ENCODE assay signal across 25 cellular contexts in genomic region chr10:119292968-119293367, GRCh38.
A peak's percentile ranks its signal among the peaks of the same experiment; 100 is the strongest.
DNase-seq lines count a peak whose midpoint lies in the region; TF ChIP-seq lines count a peak whose summit lies in the region.
"Had no signal": no experiment of that assay in that cellular context is flagged by ENCODE, and none has a peak within 500 bp of the region (broad histone marks: within the 10 kb centered on the region; RNA-seq: fewer than 3 reads in every experiment).

No MANE protein-coding gene starts in this region.

- TF ChIP-seq CTCF in osteoblast (IDR thresholded peaks at IDR 0.05; ENCODE audit: extremely low read depth, low read depth, low read length), result no peak

- no peak overlapping the region for H3K4me3 Mint-ChIP-seq in activated naive CD4-positive, alpha-beta T cell treated with anti-CD3 and anti-CD28 coated beads for 36 hours
- H3K4me3 Mint-ChIP-seq in activated naive CD8-positive, alpha-beta T cell treated with anti-CD3 and anti-CD28 coated beads for 36 hours, result no peak overlapping the region
- H3K4me3 Mint-ChIP-seq: mesothelial cell of epicardium; neural progenitor cell; stimulated activated naive CD8-positive, alpha-beta T cell treated with anti-CD3 and anti-CD28 coated beads, Interleukin-15, Interleukin-2, amounts not matched to agents 100 ng/mL and 50 ng/mL, for 24 hours; WTC11 had no signal

- intact Hi-C loops in activated naive CD4-positive, alpha-beta T cell treated with anti-CD3 and anti-CD28 coated beads for 36 hours (cut with micrococcal nuclease), result no loop called here

- peak overlapping the region; percentile 5 for H3K27ac Mint-ChIP-seq in activated naive CD4-positive, alpha-beta T cell treated with anti-CD3 and anti-CD28 coated beads for 36 hours
- H3K27ac Mint-ChIP-seq in activated naive CD8-positive, alpha-beta T cell treated with anti-CD3 and anti-CD28 coated beads for 36 hours, result peak overlapping the region; percentile 13
- H3K27ac Mint-ChIP-seq: mesothelial cell of epicardium, neural progenitor cell, WTC11 had no signal

- peaks cover 56% of the 10 kb centered on the region for H3K4me1 Mint-ChIP-seq in activated naive CD4-positive, alpha-beta T cell treated with anti-CD3 and anti-CD28 coated beads for 36 hours (ENCODE audit: low read depth)
- peaks cover 40% of the 10 kb centered on the region for H3K4me1 Mint-ChIP-seq in activated naive CD8-positive, alpha-beta T cell treated with anti-CD3 and anti-CD28 coated beads for 36 hours

- H3K9me3 ChIP-seq in KOPT-K1 (ENCODE audit: insufficient read depth, low read length, poor library complexity, severe bottlenecking) (no peaks in the 10 kb centered on the region), osteoblast (ENCODE audit: low read depth, low read length) (no peaks in the 10 kb centered on the region)
- H3K9me3 ChIP-seq: body of pancreas, colonic mucosa had no signal

- no peak overlapping the region for H3K4me2 ChIP-seq in osteoblast (ENCODE audit: insufficient read depth, low read length)
- H3K4me2 ChIP-seq: neural progenitor cell had no signal

- peaks cover 11% of the 10 kb centered on the region for H3K9me3 Mint-ChIP-seq in activated naive CD4-positive, alpha-beta T cell treated with anti-CD3 and anti-CD28 coated beads for 36 hours
- H3K9me3 Mint-ChIP-seq in activated naive CD8-positive, alpha-beta T cell treated with anti-CD3 and anti-CD28 coated beads for 36 hours, result peaks cover 7% of the 10 kb centered on the region

- peaks cover 3% of the 10 kb centered on the region for H4K20me1 ChIP-seq in osteoblast (ENCODE audit: insufficient read depth, low read length)

- no peaks in the 10 kb centered on the region for H3K79me2 ChIP-seq in osteoblast (ENCODE audit: insufficient read depth, low read length)

- H2AFZ ChIP-seq in osteoblast (ENCODE audit: low read length), result no peak overlapping the region
- H2AFZ ChIP-seq: neural progenitor cell had no signal

- no peak overlapping the region for H3K4me3 ChIP-seq in osteoblast (ENCODE audit: insufficient read depth, low read length)
- H3K4me3 ChIP-seq: body of pancreas, colonic mucosa, GM12878, neural progenitor cell had no signal

- H3K4me1 ChIP-seq in osteoblast (ENCODE audit: insufficient read depth, low read length), result no peaks in the 10 kb centered on the region
- H3K4me1 ChIP-seq: colonic mucosa, neural progenitor cell had no signal

- H3K27me3 ChIP-seq in osteoblast (ENCODE audit: insufficient read depth, low read length), result peaks cover 3% of the 10 kb centered on the region
- H3K27me3 ChIP-seq: body of pancreas, colonic mucosa had no signal

- H3K27ac ChIP-seq in KOPT-K1 (ENCODE audit: low read depth, low read length, poor library complexity, severe bottlenecking), result peak overlapping the region; percentile 34
- no peak overlapping the region for H3K27ac ChIP-seq in osteoblast (ENCODE audit: low read depth, low read length)
- H3K27ac ChIP-seq: body of pancreas, C4-2B, colonic mucosa, neural progenitor cell had no signal

- no peak for DNase-seq in activated naive CD4-positive, alpha-beta T cell treated with anti-CD3 and anti-CD28 coated beads for 36 hours
- DNase-seq in activated naive CD4-positive, alpha-beta T cell treated with Interleukin-2 at 50 U/mL for 16 hours, result no peak
- no peak for DNase-seq in activated naive CD8-positive, alpha-beta T cell treated with anti-CD3 and anti-CD28 coated beads for 36 hours
- DNase-seq in osteoblast (ENCODE audit: insufficient read length, low spot score, missing footprints) (peak; percentile 48), NCI-H524 treated with DMSO at 0.1 percent for 48 hours (lab: John Stamatoyannopoulos, UW) (no peak)
- DNase-seq in stimulated activated CD4-positive, alpha-beta T cell treated with anti-CD3 and anti-CD28 coated beads, Interleukin-15, amount 100 ng/mL, for 24 hours, result no peak
- no peak for DNase-seq in NK-92 treated with Interleukin-12 subunit alpha and Interleukin-12 subunit beta, amount 100 ng/mL, for 24 hours (lab: John Stamatoyannopoulos, UW)
- DNase-seq: body of pancreas; colonic mucosa; DMS153; IMR-90; left cardiac atrium; NCI-H1694; NCI-H2227 treated with DMSO at 0.1 percent for 48 hours; NCI-H774; SIG-M5; stimulated activated CD4-positive, alpha-beta T cell treated with anti-CD3 and anti-CD28 coated beads, Interleukin-2, amount 100 ng/mL, for 24 hours; trophoblast cell had no signal

- H3K36me3 ChIP-seq in KOPT-K1 (ENCODE audit: insufficient read depth, low read length) (peaks cover 3% of the 10 kb centered on the region; the same call in 1 of the 2 replicates), osteoblast (ENCODE audit: insufficient read depth, low read length) (no peaks in the 10 kb centered on the region)
- H3K36me3 ChIP-seq: colonic mucosa, neural progenitor cell had no signal

- no peaks in the 10 kb centered on the region for H3K27me3 Mint-ChIP-seq in activated naive CD4-positive, alpha-beta T cell treated with anti-CD3 and anti-CD28 coated beads for 36 hours (ENCODE audit: low read depth)
- no peaks in the 10 kb centered on the region for H3K27me3 Mint-ChIP-seq in activated naive CD8-positive, alpha-beta T cell treated with anti-CD3 and anti-CD28 coated beads for 36 hours
- H3K27me3 Mint-ChIP-seq: stimulated activated naive CD8-positive, alpha-beta T cell treated with anti-CD3 and anti-CD28 coated beads, Interleukin-15, Interleukin-2, amounts not matched to agents 100 ng/mL and 50 ng/mL, for 24 hours had no signal

- CTCF ChIA-PET in activated naive CD4-positive, alpha-beta T cell treated with anti-CD3 and anti-CD28 coated beads for 36 hours (lab: Charles Lee), result no interaction called here

- peaks cover 13% of the 10 kb centered on the region for H3K36me3 Mint-ChIP-seq in activated naive CD4-positive, alpha-beta T cell treated with anti-CD3 and anti-CD28 coated beads for 36 hours (ENCODE audit: low read depth)
- peaks cover 15% of the 10 kb centered on the region for H3K36me3 Mint-ChIP-seq in activated naive CD8-positive, alpha-beta T cell treated with anti-CD3 and anti-CD28 coated beads for 36 hours
